In the genomic region with DNA sequence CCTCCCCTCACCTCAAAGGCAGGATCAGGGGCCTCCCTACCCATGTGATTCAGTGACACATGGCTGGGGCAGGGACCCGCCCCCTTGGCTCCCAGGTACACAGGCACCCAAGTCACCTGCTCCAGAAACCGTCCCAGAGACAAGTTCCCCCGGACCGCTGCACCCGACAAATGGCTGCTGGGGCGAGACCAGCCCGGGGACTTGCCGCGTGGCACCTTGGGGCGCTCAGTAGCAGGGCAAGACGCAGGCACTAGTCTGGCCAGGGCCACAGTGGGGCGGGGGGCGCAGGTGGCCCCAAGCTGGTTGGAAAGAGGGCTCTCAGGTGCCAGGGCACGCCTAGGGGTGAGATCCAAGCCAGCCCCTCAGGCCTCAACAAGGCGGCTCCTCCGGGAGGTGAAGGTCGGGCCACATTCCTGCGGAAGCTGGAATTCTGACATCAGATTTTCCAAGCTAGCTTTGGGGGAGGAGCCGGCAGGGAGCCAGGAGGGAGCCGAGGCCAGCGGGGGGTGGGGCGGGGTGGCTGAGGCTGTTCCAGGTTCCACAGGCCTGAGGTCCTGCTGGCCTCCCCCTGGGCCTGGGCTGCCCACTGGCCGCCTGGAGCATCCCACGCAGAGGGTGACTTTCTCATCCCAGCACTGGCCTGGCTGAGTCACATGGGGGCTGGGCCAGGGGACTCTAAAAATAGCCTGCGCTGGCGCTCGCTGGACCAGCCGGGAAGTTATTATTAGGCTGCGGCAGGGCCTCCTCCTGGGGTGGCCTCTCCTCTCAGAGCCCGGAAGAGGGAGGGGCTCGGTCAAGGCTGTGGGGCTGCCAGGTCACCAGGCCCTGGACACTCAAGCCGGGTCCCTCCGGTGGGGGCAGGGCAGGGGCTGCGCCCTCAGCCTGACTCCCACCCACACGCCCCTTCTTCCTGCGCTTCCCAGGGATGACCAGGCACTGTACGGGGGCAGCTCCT, we compare ENCODE assay signal across 8 cellular contexts. TPM values are rescaled to one million over a fixed set of nuclear protein-coding genes. Genes with fewer than 3 reads are reported as not detected.
DNase-seq lines count a peak whose midpoint lies in the region; ATAC-seq and TF ChIP-seq lines count a peak whose summit lies in the region.

No MANE protein-coding gene starts in this region.

- TF ChIP-seq CTCF in foreskin fibroblast (IDR thresholded peaks at IDR 0.05; ENCODE audit: low read depth, low read length), result no peak
- TF ChIP-seq CTCF in nephron progenitor cell (IDR thresholded peaks at IDR 0.05), result no peak

- H3K9me3 Mint-ChIP-seq in nephron progenitor cell, result no peaks in the 10 kb centered on the region
- no peaks in the 10 kb centered on the region for H3K9me3 Mint-ChIP-seq in effector memory CD8-positive, alpha-beta T cell

- H3K27ac Mint-ChIP-seq in nephron progenitor cell, result peak overlapping the region; percentile 68
- no peak overlapping the region for H3K27ac Mint-ChIP-seq in effector memory CD8-positive, alpha-beta T cell

- H3K4me3 Mint-ChIP-seq in nephron progenitor cell, result peak overlapping the region; percentile 36
- no peak overlapping the region for H3K4me3 Mint-ChIP-seq in effector memory CD8-positive, alpha-beta T cell

- peak; percentile 94 for ATAC-seq in SK-N-SH treated with all-trans-retinoic acid at 6 μM for 48 hours
- ATAC-seq in HG03039 (IDR thresholded peaks at IDR 0.05; ENCODE audit: unreplicated experiment), result no peak
- no peak for ATAC-seq in effector memory CD8-positive, alpha-beta T cell (replicated peaks)
- no peak for ATAC-seq in HG03354 (IDR thresholded peaks at IDR 0.05; ENCODE audit: poor library complexity, severe bottlenecking, unreplicated experiment)

- H3K4me3 ChIP-seq in H7 (ENCODE audit: insufficient read depth, low read depth, low read length), result peak overlapping the region; percentile 53
- peak overlapping the region in 1 of 2 donors; percentile 15 for H3K4me3 ChIP-seq in foreskin fibroblast (ENCODE audit: low read depth in 1 of 2, low read length in 2 of 2)

- DNase-seq in H7 (peak; percentile 93), foreskin fibroblast (peak; percentile 98 to 99), nephron progenitor cell (peak; percentile 78), NCI-H2196 treated with DMSO at 0.1 percent for 48 hours (lab: John Stamatoyannopoulos, UW; ENCODE audit: unreplicated experiment) (no peak)
- no peak for DNase-seq in effector memory CD8-positive, alpha-beta T cell

- H3K36me3 ChIP-seq in H7 (replicated peaks; ENCODE audit: control insufficient read depth, insufficient read depth, low read length), result no peaks in the 10 kb centered on the region

- peaks cover 41% of the 10 kb centered on the region for H3K27me3 Mint-ChIP-seq in nephron progenitor cell (ENCODE audit: low read depth, poor library complexity)
- H3K27me3 Mint-ChIP-seq in effector memory CD8-positive, alpha-beta T cell, result peaks cover 6 to 42% of the 10 kb centered on the region in 2 donors

- peaks cover 3% of the 10 kb centered on the region; the same call in 1 of the 2 replicates for H3K27me3 ChIP-seq in H7 (ENCODE audit: control insufficient read depth, insufficient read depth, low read length)

- peaks cover 49% of the 10 kb centered on the region for H3K4me1 Mint-ChIP-seq in nephron progenitor cell
- no peaks in the 10 kb centered on the region for H3K4me1 Mint-ChIP-seq in effector memory CD8-positive, alpha-beta T cell (ENCODE audit: low read depth in 2 of 2)

- no peaks in the 10 kb centered on the region for H3K36me3 Mint-ChIP-seq in nephron progenitor cell (ENCODE audit: low read depth)
- no peaks in the 10 kb centered on the region for H3K36me3 Mint-ChIP-seq in effector memory CD8-positive, alpha-beta T cell (ENCODE audit: insufficient read depth)

TF ChIP-seq in SK-N-SH treated with all-trans-retinoic acid at 6 μM for 48 hours, 23 proteins besides CTCF, POLR2A, EP300 and RAD21:
- TF ChIP-seq TCF4 (CRISPR knock-in tag; IDR thresholded peaks at IDR 0.05; ENCODE audit: borderline replicate concordance), result no peak
- peak; percentile 63 for TF ChIP-seq SNAI2 (CRISPR knock-in tag; IDR thresholded peaks at IDR 0.05)
- 0 out of 2 replicates have a peak, but pooled peaks have one; percentile 60 for TF ChIP-seq CSDC2 (CRISPR knock-in tag; IDR thresholded peaks at IDR 0.05)
- peak; percentile 55; the same call in 1 of the 2 replicates for TF ChIP-seq ZFP3 (CRISPR knock-in tag; IDR thresholded peaks at IDR 0.05)
- TF ChIP-seq, protein P1, sequence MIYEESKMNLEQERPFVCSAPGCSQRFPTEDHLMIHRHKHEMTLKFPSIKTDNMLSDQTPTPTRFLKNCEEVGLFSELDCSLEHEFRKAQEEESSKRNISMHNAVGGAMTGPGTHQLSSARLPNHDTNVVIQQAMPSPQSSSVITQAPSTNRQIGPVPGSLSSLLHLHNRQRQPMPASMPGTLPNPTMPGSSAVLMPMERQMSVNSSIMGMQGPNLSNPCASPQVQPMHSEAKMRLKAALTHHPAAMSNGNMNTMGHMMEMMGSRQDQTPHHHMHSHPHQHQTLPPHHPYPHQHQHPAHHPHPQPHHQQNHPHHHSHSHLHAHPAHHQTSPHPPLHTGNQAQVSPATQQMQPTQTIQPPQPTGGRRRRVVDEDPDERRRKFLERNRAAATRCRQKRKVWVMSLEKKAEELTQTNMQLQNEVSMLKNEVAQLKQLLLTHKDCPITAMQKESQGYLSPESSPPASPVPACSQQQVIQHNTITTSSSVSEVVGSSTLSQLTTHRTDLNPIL (CRISPR knock-in tag; IDR thresholded peaks at IDR 0.05; ENCODE audit: low read depth), result 0 out of 2 replicates have a peak, but pooled peaks have one; percentile 47
- TF ChIP-seq, protein P2, sequence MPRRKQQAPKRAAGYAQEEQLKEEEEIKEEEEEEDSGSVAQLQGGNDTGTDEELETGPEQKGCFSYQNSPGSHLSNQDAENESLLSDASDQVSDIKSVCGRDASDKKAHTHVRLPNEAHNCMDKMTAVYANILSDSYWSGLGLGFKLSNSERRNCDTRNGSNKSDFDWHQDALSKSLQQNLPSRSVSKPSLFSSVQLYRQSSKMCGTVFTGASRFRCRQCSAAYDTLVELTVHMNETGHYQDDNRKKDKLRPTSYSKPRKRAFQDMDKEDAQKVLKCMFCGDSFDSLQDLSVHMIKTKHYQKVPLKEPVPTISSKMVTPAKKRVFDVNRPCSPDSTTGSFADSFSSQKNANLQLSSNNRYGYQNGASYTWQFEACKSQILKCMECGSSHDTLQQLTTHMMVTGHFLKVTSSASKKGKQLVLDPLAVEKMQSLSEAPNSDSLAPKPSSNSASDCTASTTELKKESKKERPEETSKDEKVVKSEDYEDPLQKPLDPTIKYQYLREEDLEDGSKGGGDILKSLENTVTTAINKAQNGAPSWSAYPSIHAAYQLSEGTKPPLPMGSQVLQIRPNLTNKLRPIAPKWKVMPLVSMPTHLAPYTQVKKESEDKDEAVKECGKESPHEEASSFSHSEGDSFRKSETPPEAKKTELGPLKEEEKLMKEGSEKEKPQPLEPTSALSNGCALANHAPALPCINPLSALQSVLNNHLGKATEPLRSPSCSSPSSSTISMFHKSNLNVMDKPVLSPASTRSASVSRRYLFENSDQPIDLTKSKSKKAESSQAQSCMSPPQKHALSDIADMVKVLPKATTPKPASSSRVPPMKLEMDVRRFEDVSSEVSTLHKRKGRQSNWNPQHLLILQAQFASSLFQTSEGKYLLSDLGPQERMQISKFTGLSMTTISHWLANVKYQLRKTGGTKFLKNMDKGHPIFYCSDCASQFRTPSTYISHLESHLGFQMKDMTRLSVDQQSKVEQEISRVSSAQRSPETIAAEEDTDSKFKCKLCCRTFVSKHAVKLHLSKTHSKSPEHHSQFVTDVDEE (CRISPR knock-in tag; IDR thresholded peaks at IDR 0.05), result no peak

RNA-seq across cellular contexts. Expression of a gene that starts 20.5 kb away (rescaled TPM):
- total RNA-seq in H7 (2014; rRNA removed; shearing (Covaris generic)), result 21.0 and 29.2 TPM in 2 replicates

Comparison
In these comparisons a context has a peak if more than half of its experiments do, and no peak if none do; other contexts are left out.
1. DNase-seq: peak in H7 (single experiment), foreskin fibroblast (2 of 2) and nephron progenitor cell (single experiment); none in NCI-H2196 treated with DMSO at 0.1 percent for 48 hours (single experiment) and effector memory CD8-positive, alpha-beta T cell (0 of 3).